1 cellular context compared by ENCODE assay signal in the genomic region with DNA sequence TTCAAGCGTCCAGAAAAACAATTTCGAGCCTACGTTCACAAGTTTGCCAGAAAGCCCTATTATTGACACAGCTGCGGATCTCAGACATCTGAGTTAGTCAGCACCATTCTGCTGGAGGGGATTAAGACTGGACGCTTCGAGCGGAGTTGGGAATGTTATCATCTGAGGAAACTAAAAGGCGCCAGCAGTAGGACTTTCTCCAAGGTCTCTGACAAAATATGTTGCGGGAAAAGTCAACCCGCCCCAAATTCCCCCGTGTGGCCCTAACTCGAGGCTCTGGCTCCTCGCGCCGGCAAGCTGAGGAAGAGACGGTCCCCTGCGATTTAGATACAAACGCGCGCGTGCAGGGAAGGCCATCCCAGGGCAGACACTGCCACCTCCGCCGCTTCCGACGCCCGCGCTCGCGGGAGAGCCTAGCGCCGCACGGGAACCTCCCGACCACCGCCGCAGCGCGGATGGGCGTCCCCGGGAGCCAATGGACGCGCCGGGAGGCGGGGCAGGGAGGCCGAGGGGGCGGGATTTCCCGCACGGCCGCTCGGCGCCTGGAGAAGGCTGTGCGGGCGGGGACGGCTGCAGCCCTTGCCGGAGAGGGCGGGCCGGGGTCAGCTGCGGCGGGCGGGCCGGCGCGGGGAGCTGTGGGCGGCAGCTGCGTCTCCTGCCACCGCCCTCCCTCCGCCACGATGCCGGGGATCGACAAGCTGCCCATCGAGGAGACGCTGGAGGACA.
A peak's percentile ranks its signal among the peaks of the same experiment; 100 is the strongest.
TF ChIP-seq lines count a peak whose summit lies in the region.

A gene with protein sequence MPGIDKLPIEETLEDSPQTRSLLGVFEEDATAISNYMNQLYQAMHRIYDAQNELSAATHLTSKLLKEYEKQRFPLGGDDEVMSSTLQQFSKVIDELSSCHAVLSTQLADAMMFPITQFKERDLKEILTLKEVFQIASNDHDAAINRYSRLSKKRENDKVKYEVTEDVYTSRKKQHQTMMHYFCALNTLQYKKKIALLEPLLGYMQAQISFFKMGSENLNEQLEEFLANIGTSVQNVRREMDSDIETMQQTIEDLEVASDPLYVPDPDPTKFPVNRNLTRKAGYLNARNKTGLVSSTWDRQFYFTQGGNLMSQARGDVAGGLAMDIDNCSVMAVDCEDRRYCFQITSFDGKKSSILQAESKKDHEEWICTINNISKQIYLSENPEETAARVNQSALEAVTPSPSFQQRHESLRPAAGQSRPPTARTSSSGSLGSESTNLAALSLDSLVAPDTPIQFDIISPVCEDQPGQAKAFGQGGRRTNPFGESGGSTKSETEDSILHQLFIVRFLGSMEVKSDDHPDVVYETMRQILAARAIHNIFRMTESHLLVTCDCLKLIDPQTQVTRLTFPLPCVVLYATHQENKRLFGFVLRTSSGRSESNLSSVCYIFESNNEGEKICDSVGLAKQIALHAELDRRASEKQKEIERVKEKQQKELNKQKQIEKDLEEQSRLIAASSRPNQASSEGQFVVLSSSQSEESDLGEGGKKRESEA (plus strand): TSS at position 526 of the 726 bp plus-strand sequence. CDS start 155 bp downstream, at position 681.

TF ChIP-seq in endothelial cell of umbilical vein, 7 proteins besides CTCF, POLR2A, EP300 and RAD21:
- TF ChIP-seq, protein P1, sequence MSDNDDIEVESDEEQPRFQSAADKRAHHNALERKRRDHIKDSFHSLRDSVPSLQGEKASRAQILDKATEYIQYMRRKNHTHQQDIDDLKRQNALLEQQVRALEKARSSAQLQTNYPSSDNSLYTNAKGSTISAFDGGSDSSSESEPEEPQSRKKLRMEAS (IDR thresholded peaks at IDR 0.05; ENCODE audit: insufficient read depth, insufficient read length), result peak; percentile 8
- peak; percentile 86 for TF ChIP-seq POLR2AphosphoS5 (IDR thresholded peaks at IDR 0.05; ENCODE audit: insufficient read depth, low read depth, low read length)
- no peak for TF ChIP-seq FOS (IDR thresholded peaks at IDR 0.05; ENCODE audit: borderline replicate concordance, insufficient read depth, low read length)
- TF ChIP-seq JUN (IDR thresholded peaks at IDR 0.05; ENCODE audit: borderline replicate concordance, insufficient read depth, insufficient read length, low read depth), result no peak
- TF ChIP-seq MYC (IDR thresholded peaks at IDR 0.05; ENCODE audit: low read depth, low read length), result no peak
- TF ChIP-seq EZH2 (IDR thresholded peaks at IDR 0.05; ENCODE audit: borderline replicate concordance, low read depth, low read length, severe bottlenecking), result no peak
- TF ChIP-seq GATA2 (IDR thresholded peaks at IDR 0.05; ENCODE audit: insufficient read depth, insufficient read length, low read depth, low read length), result no peak
